In genomic region chr9:123349691-123350480, GRCh38 we compare ENCODE assay signal across 8 cellular contexts. TPM values are rescaled to one million over a fixed set of nuclear protein-coding genes. Genes with fewer than 3 reads are reported as not detected.
DNase-seq lines count a peak whose midpoint lies in the region; ATAC-seq and TF ChIP-seq lines count a peak whose summit lies in the region.

No MANE protein-coding gene starts in this region.

- no peaks in the 10 kb centered on the region for H3K36me3 ChIP-seq in right lobe of liver

- intact Hi-C loops in right lobe of liver (cut with DNase I), result loop anchor here (10.0 kb wide), 2 partner anchors 245 to 265 kb away; no protein-coding TSS in a partner anchor

- H3K27ac Mint-ChIP-seq in central memory CD8-positive, alpha-beta T cell (ENCODE audit: low read depth), result no peak overlapping the region

- H3K27me3 Mint-ChIP-seq in central memory CD8-positive, alpha-beta T cell, result peaks cover 21% of the 10 kb centered on the region

- no peak overlapping the region for H3K4me3 Mint-ChIP-seq in central memory CD8-positive, alpha-beta T cell

- TF ChIP-seq POLR2A in right lobe of liver (IDR thresholded peaks at IDR 0.05), result no peak

- ATAC-seq in HG02678 (IDR thresholded peaks at IDR 0.05; ENCODE audit: unreplicated experiment) (peak; percentile 61), right lobe of liver (peak; percentile 81 to 89 (median 86))
- peak; percentile 74 to 79 for ATAC-seq in activated CD4-positive, CD25-positive, alpha-beta regulatory T cell treated with anti-CD3 and anti-CD28 coated beads, Interleukin-2, amount 50 U/mL, for 24 hours
- peak; percentile 70 for ATAC-seq in central memory CD8-positive, alpha-beta T cell (replicated peaks; ENCODE audit: extremely low read depth, poor library complexity, severe bottlenecking)

- peaks cover 5% of the 10 kb centered on the region for H3K4me1 Mint-ChIP-seq in central memory CD8-positive, alpha-beta T cell

- DNase-seq in GDM1 (lab: John Stamatoyannopoulos, UW), result peak; percentile 54
- peak; percentile 76 for DNase-seq in NCI-H2196 (lab: John Stamatoyannopoulos, UW; ENCODE audit: unreplicated experiment)
- DNase-seq in central memory CD8-positive, alpha-beta T cell (ENCODE audit: low spot score in 2 of 2), result peak; percentile 49 to 60
- DNase-seq in right lobe of liver, result peak in 1 of 3 donors; percentile 60
- DNase-seq in stimulated activated CD8-positive, alpha-beta memory T cell treated with anti-CD3 and anti-CD28 coated beads, Interleukin-15, amount 100 ng/mL, for 1 hour (ENCODE audit: low read depth), result peak; percentile 43
- no peak for DNase-seq in NCI-H187 treated with DMSO at 0.1 percent for 48 hours (lab: John Stamatoyannopoulos, UW)

- no peak overlapping the region for H3K27ac ChIP-seq in right lobe of liver

- TF ChIP-seq CTCF in right lobe of liver (IDR thresholded peaks at IDR 0.05), result peak; percentile 92 to 96 (median 94)

- H3K9me3 Mint-ChIP-seq in central memory CD8-positive, alpha-beta T cell, result no peaks in the 10 kb centered on the region

- H3K27me3 ChIP-seq in right lobe of liver, result no peaks in the 10 kb centered on the region

- no peaks in the 10 kb centered on the region for H3K9me3 ChIP-seq in right lobe of liver

- peaks cover 1% of the 10 kb centered on the region for H3K36me3 Mint-ChIP-seq in central memory CD8-positive, alpha-beta T cell (ENCODE audit: insufficient read depth)

- no peak overlapping the region for H3K4me3 ChIP-seq in right lobe of liver

- WGBS in right lobe of liver (ENCODE audit: insufficient coverage, low coverage, low lambda C conversion rate, missing lambda C conversion rate), result 20% methylated on average over 14 of the region's 16 CpGs

- peaks cover 0 to 9% (median 0%) of the 10 kb centered on the region in 4 donors for H3K4me1 ChIP-seq in right lobe of liver

RNA-seq across cellular contexts. Expression of gene CRB2, which starts 6.1 kb away (rescaled TPM):
- not detected for total RNA-seq in right lobe of liver
